16 cellular contexts compared by ENCODE assay signal in genomic region chr3:142315083-142315482, GRCh38.
DNase-seq lines count a peak whose midpoint lies in the region; ATAC-seq, FAIRE-seq and TF ChIP-seq lines count a peak whose summit lies in the region.
"Had no signal": no experiment of that assay in that cellular context is flagged by ENCODE, and none has a peak within 500 bp of the region (broad histone marks: within the 10 kb centered on the region; RNA-seq: fewer than 3 reads in every experiment).

No MANE protein-coding gene starts in this region.

- intact Hi-C loops in K562 (cut with micrococcal nuclease) = no loop called here

- CTCF ChIA-PET in K562 (lab: Yijun Ruan, JAX; ENCODE audit: low intra/inter-chr PET ratio) = no interaction called here

- DNase-seq in AG09309 (ENCODE audit: low read depth) (peak; percentile 59), HS-27A (ENCODE audit: low read depth) (peak; percentile 73), K562 (ENCODE audit: extremely low read depth in 1 of 4, low spot score in 3 of 4) (peak in 1 of 4 experiments; percentile 15), kidney glomerular epithelial cell (lab: John Stamatoyannopoulos, UW) (peak; percentile 32), SK-N-DZ (ENCODE audit: low spot score) (no peak)
- no peak for DNase-seq in activated effector memory CD4-positive, alpha-beta T cell treated with anti-CD3 and anti-CD28 coated beads, Interleukin-2, amount 50 U/mL, for 16 hours
- no peak for DNase-seq in activated CD4-positive, CD25-positive, alpha-beta regulatory T cell treated with anti-CD3 and anti-CD28 coated beads, Interleukin-2, amount 50 U/mL, for 72 hours
- no peak for DNase-seq in central memory CD4-positive, alpha-beta T cell
- DNase-seq: activated naive CD4-positive, alpha-beta T cell treated with anti-CD3 and anti-CD28 coated beads for 36 hours; CD4-positive, CD25-positive, alpha-beta regulatory T cell; colonic mucosa; gastrocnemius medialis; GF-D8; immature natural killer cell; Right ventricle myocardium superior had no signal

- H3K27ac ChIP-seq in K562 (ENCODE audit: extremely low read depth, low read depth, low read length) = peak overlapping the region; percentile 38; the same call in 1 of the 3 replicates
- H3K27ac ChIP-seq: colonic mucosa, gastrocnemius medialis had no signal

- no peaks in the 10 kb centered on the region for H3K9me3 ChIP-seq in K562 (replicated peaks; ENCODE audit: control insufficient read depth, insufficient read depth, low read depth, low read length)
- H3K9me3 ChIP-seq: colonic mucosa, gastrocnemius medialis had no signal

- H2AFZ ChIP-seq in K562 (ENCODE audit: low read depth, low read length) = no peak overlapping the region

- no peak for TF ChIP-seq POLR2A in K562 (conservative IDR thresholded peaks at IDR 0.05)

- H3K9me1 ChIP-seq in K562 (ENCODE audit: control insufficient read depth, insufficient read depth, low read length) = no peaks in the 10 kb centered on the region

- peak; percentile 61 for FAIRE-seq in K562 (lab: Jason Lieb, UNC)
- FAIRE-seq: TTC549 had no signal

- H3K36me3 ChIP-seq in K562 (ENCODE audit: control insufficient read depth, insufficient read depth, low read length) = peaks cover 39% of the 10 kb centered on the region; the same call in 2 of the 3 replicates
- H3K36me3 ChIP-seq: colonic mucosa had no signal

- no peaks in the 10 kb centered on the region for H3K27me3 ChIP-seq in K562 (ENCODE audit: control insufficient read depth in 2 of 2, insufficient read depth in 2 of 2, low read length in 2 of 2)
- H3K27me3 ChIP-seq: colonic mucosa, gastrocnemius medialis had no signal

- H3K9ac ChIP-seq in K562 (ENCODE audit: insufficient read depth in 1 of 2, low read depth in 2 of 2, low read length in 2 of 2) = no peak overlapping the region

- no peaks in the 10 kb centered on the region for H3K79me2 ChIP-seq in K562 (ENCODE audit: control insufficient read depth, insufficient read depth, low read length)

- no peaks in the 10 kb centered on the region for H4K20me1 ChIP-seq in K562 (replicated peaks; ENCODE audit: control insufficient read depth, insufficient read depth, low read length)

- POLR2A ChIA-PET in K562 (lab: Yijun Ruan, JAX) = no interaction called here

- no peak for TF ChIP-seq RAD21 in K562 (CRISPR knock-in tag; conservative IDR thresholded peaks at IDR 0.05 in 1 of 2, IDR thresholded peaks at IDR 0.05 in 1 of 2)

- TF ChIP-seq EP300 in K562 (IDR thresholded peaks at IDR 0.05; ENCODE audit: low read length) = no peak

- BruUV-seq in K562 (replicated peaks; lab: Mats Ljungman, UMichigan) = no TSS peak

- H3K4me2 ChIP-seq in K562 (ENCODE audit: insufficient read depth, low read length) = no peak overlapping the region

- TF ChIP-seq CTCF in AG09309 (IDR thresholded peaks at IDR 0.05; ENCODE audit: control insufficient read depth, insufficient read depth, low read depth, low read length, missing control alignments) (no peak), K562 (IDR thresholded peaks at IDR 0.05 in 2 of 3, conservative IDR thresholded peaks at IDR 0.05 in 1 of 3; ENCODE audit: insufficient read depth in 2 of 3, low read depth in 1 of 3, low read length in 3 of 3) (no peak)

- peaks cover 6 to 23% of the 10 kb centered on the region in 2 experiments; a peak in 4 of 5 replicates for H3K4me1 ChIP-seq in K562 (replicated peaks in 1 of 2; ENCODE audit: control insufficient read depth in 2 of 2, insufficient read depth in 2 of 2, low read length in 2 of 2)
- H3K4me1 ChIP-seq: colonic mucosa, gastrocnemius medialis had no signal

- in situ Hi-C loops in K562 (cut with MboI) = no loop called here

- H3K4me3 ChIP-seq in AG09309 (ENCODE audit: control insufficient read depth, low read depth, low read length) (no peak overlapping the region), K562 (no peak overlapping the region)
- H3K4me3 ChIP-seq: colonic mucosa, gastrocnemius medialis had no signal

- peak; percentile 25 for ATAC-seq in K562
- ATAC-seq: gastrocnemius medialis had no signal

TF ChIP-seq in K562, 482 proteins besides CTCF, POLR2A, EP300 and RAD21:
- TF ChIP-seq ZFX (CRISPR knock-in tag; IDR thresholded peaks at IDR 0.05) (peak; percentile 53; the same call in 1 of the 2 replicates), CCAR2 (IDR thresholded peaks at IDR 0.05; ENCODE audit: low read depth, low read length) (no peak)

Comparison
In these comparisons a context has a peak if more than half of its experiments do, and no peak if none do; other contexts are left out.
1. DNase-seq: peak in AG09309 (single experiment), HS-27A (single experiment) and kidney glomerular epithelial cell (single experiment); none in activated effector memory CD4-positive, alpha-beta T cell treated with anti-CD3 and anti-CD28 coated beads, Interleukin-2, amount 50 U/mL, for 16 hours (single experiment), activated CD4-positive, CD25-positive, alpha-beta regulatory T cell treated with anti-CD3 and anti-CD28 coated beads, Interleukin-2, amount 50 U/mL, for 72 hours (single experiment), central memory CD4-positive, alpha-beta T cell (single experiment) and SK-N-DZ (single experiment).